In the genomic region with DNA sequence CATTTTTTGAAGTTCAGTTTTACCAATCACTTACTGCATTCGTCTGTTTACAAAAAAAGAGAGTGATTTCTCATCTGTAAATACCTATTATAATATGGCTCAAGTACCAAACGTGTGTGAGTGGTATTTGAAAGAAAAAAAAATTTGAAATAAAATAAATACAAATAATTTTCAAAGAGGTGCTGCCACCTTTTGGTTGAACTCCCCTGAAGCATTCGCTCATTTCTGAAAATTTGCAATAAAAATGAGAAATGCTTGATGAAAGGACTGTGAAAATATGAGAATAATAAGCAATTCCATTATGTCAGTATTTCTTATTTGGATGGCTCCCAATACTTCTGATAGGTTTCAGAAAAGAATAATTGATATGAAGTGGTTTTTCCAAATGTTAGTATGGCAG, we compare ENCODE assay signal across 9 cellular contexts.
DNase-seq lines count a peak whose midpoint lies in the region; ATAC-seq and TF ChIP-seq lines count a peak whose summit lies in the region.
"Had no signal": no experiment of that assay in that cellular context is flagged by ENCODE, and none has a peak within 500 bp of the region (broad histone marks: within the 10 kb centered on the region; RNA-seq: fewer than 3 reads in every experiment).

No MANE protein-coding gene starts in this region.

- no peak overlapping the region for H3K4me2 ChIP-seq in Karpas-422 (ENCODE audit: low read depth, low read length, poor library complexity, severe bottlenecking)

- no peaks in the 10 kb centered on the region for H3K9me3 ChIP-seq in Karpas-422 (ENCODE audit: low read length)
- H3K9me3 ChIP-seq in lower lobe of right lung = no peaks in the 10 kb centered on the region
- no peaks in the 10 kb centered on the region for H3K9me3 ChIP-seq in SJCRH30 (replicated peaks)

- ATAC-seq in lower lobe of right lung = no peak
- ATAC-seq in GM21717 (IDR thresholded peaks at IDR 0.05; ENCODE audit: unreplicated experiment) = no peak
- no peak for ATAC-seq in GM19463 (IDR thresholded peaks at IDR 0.05; ENCODE audit: unreplicated experiment)

- no peak overlapping the region for H2AFZ ChIP-seq in Karpas-422 (ENCODE audit: low read length)

- intact Hi-C loops in lower lobe of right lung (cut with DNase I) = no loop called here

- H3K27me3 ChIP-seq in Karpas-422 (ENCODE audit: low read length) (no peaks in the 10 kb centered on the region), lower lobe of right lung (ENCODE audit: low read depth) (no peaks in the 10 kb centered on the region), SJCRH30 (no peaks in the 10 kb centered on the region)

- peak; percentile 55 for TF ChIP-seq CTCF in astrocyte of the cerebellum (IDR thresholded peaks at IDR 0.05; ENCODE audit: low read depth, low read length, missing control alignments)
- peak; percentile 39 for TF ChIP-seq CTCF in lower lobe of right lung (IDR thresholded peaks at IDR 0.05)

- H3K9ac ChIP-seq in Karpas-422 (ENCODE audit: low read length) = no peak overlapping the region

- H3K79me2 ChIP-seq in Karpas-422 (ENCODE audit: low read length) = no peaks in the 10 kb centered on the region

- no peaks in the 10 kb centered on the region for H4K20me1 ChIP-seq in Karpas-422 (ENCODE audit: insufficient read depth, low read depth, low read length)

- no peaks in the 10 kb centered on the region for H3K36me3 ChIP-seq in Karpas-422 (ENCODE audit: insufficient read depth, low read length)
- H3K36me3 ChIP-seq in lower lobe of right lung = no peaks in the 10 kb centered on the region
- no peaks in the 10 kb centered on the region for H3K36me3 ChIP-seq in SJCRH30

- no peaks in the 10 kb centered on the region for H3K9me2 ChIP-seq in Karpas-422 (replicated peaks; ENCODE audit: insufficient read depth, low read length)

- in situ Hi-C loops in astrocyte of the cerebellum (cut with HindIII; ENCODE audit: low sequenced_read_pairs) = no loop called here

- H3K4me1 ChIP-seq in Karpas-422 (ENCODE audit: low read length) (no peaks in the 10 kb centered on the region), lower lobe of right lung (no peaks in the 10 kb centered on the region), SJCRH30 (no peaks in the 10 kb centered on the region)

- H3K4me3 ChIP-seq in Karpas-422 (ENCODE audit: low read length) = no peak overlapping the region
- H3K4me3 ChIP-seq in astrocyte of the cerebellum (ENCODE audit: low read depth, low read length) = no peak overlapping the region
- no peak overlapping the region for H3K4me3 ChIP-seq in lower lobe of right lung
- no peak overlapping the region for H3K4me3 ChIP-seq in SJCRH30

- peak; percentile 11 for DNase-seq in GM03348 (ENCODE audit: low spot score)
- peak; percentile 47 for DNase-seq in Karpas-422
- no peak for DNase-seq in astrocyte of the cerebellum (ENCODE audit: low read depth)
- DNase-seq in lower lobe of right lung = no peak
- DNase-seq in SJCRH30 = no peak
- DNase-seq in NCI-H748 treated with DMSO at 0.1 percent for 48 hours (lab: John Stamatoyannopoulos, UW) = no peak
- DNase-seq: EL had no signal

- H3K27ac ChIP-seq in Karpas-422 (ENCODE audit: low read length) (no peak overlapping the region), lower lobe of right lung (no peak overlapping the region), SJCRH30 (no peak overlapping the region)

Comparison
In these comparisons a context has a peak if more than half of its experiments do, and no peak if none do; other contexts are left out.
1. DNase-seq: peak in GM03348 (single experiment) and Karpas-422 (single experiment); none in astrocyte of the cerebellum (single experiment), lower lobe of right lung (single experiment), SJCRH30 (0 of 2) and NCI-H748 treated with DMSO at 0.1 percent for 48 hours (single experiment).